Comparison of ENCODE assay signal across 23 cellular contexts in genomic region chr3:72192572-72192971, GRCh38.
A peak's percentile ranks its signal among the peaks of the same experiment; 100 is the strongest.
DNase-seq lines count a peak whose midpoint lies in the region; ATAC-seq, FAIRE-seq and TF ChIP-seq lines count a peak whose summit lies in the region.
"Had no signal": no experiment of that assay in that cellular context is flagged by ENCODE, and none has a peak within 500 bp of the region (broad histone marks: within the 10 kb centered on the region; RNA-seq: fewer than 3 reads in every experiment).

No MANE protein-coding gene starts in this region.

- CTCF ChIA-PET in HepG2 (lab: Yijun Ruan, JAX; ENCODE audit: low intra/inter-chr PET ratio, low total read pairs), result no interaction called here

- intact Hi-C loops in HepG2 (cut with micrococcal nuclease; ENCODE audit: unreplicated experiment), result no loop called here
- intact Hi-C loops in right lobe of liver (cut with DNase I), result no loop called here

- no TSS peak for BruUV-seq in HepG2 (replicated peaks; lab: Mats Ljungman, UMichigan)

- no peak overlapping the region for H3K4me3 ChIP-seq in HepG2 (replicated peaks in 1 of 3; ENCODE audit: insufficient read depth in 1 of 3, low read depth in 2 of 3, low read length in 3 of 3)
- H3K4me3 ChIP-seq in right lobe of liver, result no peak overlapping the region
- no peak overlapping the region for H3K4me3 ChIP-seq in bronchial epithelial cell (ENCODE audit: low read depth, low read length)
- H3K4me3 ChIP-seq in fibroblast of mammary gland (ENCODE audit: control insufficient read depth, low read depth, low read length), result no peak overlapping the region
- H3K4me3 ChIP-seq: BLaER1 treated with 17β-estradiol and CSF1 and Interleukin-3, amounts not matched to agents 10 nM and 100 nM; HAP-1 had no signal

- H4K20me1 ChIP-seq in HepG2 (ENCODE audit: insufficient read depth, low read length), result no peaks in the 10 kb centered on the region
- H4K20me1 ChIP-seq: BLaER1 treated with 17β-estradiol and CSF1 and Interleukin-3, amounts not matched to agents 10 nM and 100 nM had no signal

- no peaks in the 10 kb centered on the region for H3K27me3 ChIP-seq in HepG2 (ENCODE audit: control insufficient read depth in 1 of 2, insufficient read depth in 2 of 2, low read length in 2 of 2)
- no peaks in the 10 kb centered on the region for H3K27me3 ChIP-seq in right lobe of liver
- H3K27me3 ChIP-seq in bronchial epithelial cell (ENCODE audit: control insufficient read depth, insufficient read depth, low read length), result no peaks in the 10 kb centered on the region
- H3K27me3 ChIP-seq: BE2C; BLaER1 treated with 17β-estradiol and CSF1 and Interleukin-3, amounts not matched to agents 10 nM and 100 nM had no signal

- no peak for ATAC-seq in HepG2
- ATAC-seq in right lobe of liver, result no peak

- peaks cover 1% of the 10 kb centered on the region for H3K4me1 ChIP-seq in HepG2 (ENCODE audit: insufficient read depth, low read length)
- peaks cover 0 to 11% (median 5%) of the 10 kb centered on the region in 4 donors for H3K4me1 ChIP-seq in right lobe of liver
- H3K4me1 ChIP-seq: BE2C, HAP-1 had no signal

- POLR2A ChIA-PET in HepG2 (lab: Yijun Ruan, JAX), result no interaction called here

- TF ChIP-seq POLR2A in HepG2 (IDR thresholded peaks at IDR 0.05; ENCODE audit: insufficient read depth in 1 of 2, low read depth in 2 of 2, low read length in 2 of 2) (no peak), right lobe of liver (IDR thresholded peaks at IDR 0.05) (no peak)

- no peak overlapping the region for H2AFZ ChIP-seq in HepG2 (ENCODE audit: low read length)

- H3K4me2 ChIP-seq in HepG2 (ENCODE audit: low read depth, low read length), result no peak overlapping the region
- H3K4me2 ChIP-seq: BLaER1 treated with 17β-estradiol and CSF1 and Interleukin-3, amounts not matched to agents 10 nM and 100 nM had no signal

- no peak for TF ChIP-seq RAD21 in HepG2 (CRISPR knock-in tag; IDR thresholded peaks at IDR 0.05)

- H3K36me3 ChIP-seq in HepG2 (replicated peaks in 1 of 2; ENCODE audit: control insufficient read depth in 1 of 2, insufficient read depth in 2 of 2, low read length in 2 of 2) (no peaks in the 10 kb centered on the region), right lobe of liver (no peaks in the 10 kb centered on the region), bronchial epithelial cell (ENCODE audit: control insufficient read depth, insufficient read depth, low read length) (no peaks in the 10 kb centered on the region)
- H3K36me3 ChIP-seq: BE2C; BLaER1 treated with 17β-estradiol and CSF1 and Interleukin-3, amounts not matched to agents 10 nM and 100 nM; HAP-1 had no signal

- TF ChIP-seq CTCF in HepG2 (CRISPR knock-in tag; IDR thresholded peaks at IDR 0.05) (no peak), right lobe of liver (IDR thresholded peaks at IDR 0.05) (no peak), bronchial epithelial cell (IDR thresholded peaks at IDR 0.05; ENCODE audit: insufficient read depth, low read length, severe bottlenecking) (no peak), fibroblast of mammary gland (conservative IDR thresholded peaks at IDR 0.05; ENCODE audit: control insufficient read depth, insufficient read depth, low read depth, low read length) (no peak)

- no peak for FAIRE-seq in HepG2 (lab: Jason Lieb, UNC)
- no peak for FAIRE-seq in bronchial epithelial cell (lab: Jason Lieb, UNC)
- FAIRE-seq: A204.1, D721Med, GM12891, GM18507, H54 had no signal

- no peak overlapping the region for H3K9ac ChIP-seq in HepG2 (ENCODE audit: insufficient read depth, low read depth, low read length)
- H3K9ac ChIP-seq: BLaER1 treated with 17β-estradiol and CSF1 and Interleukin-3, amounts not matched to agents 10 nM and 100 nM had no signal

- WGBS in HepG2 (ENCODE audit: low lambda C conversion rate), result 10% methylated on average over 3 of the region's 3 CpGs
- WGBS in right lobe of liver (ENCODE audit: insufficient coverage, low coverage, low lambda C conversion rate, missing lambda C conversion rate), result 100% methylated on average over 2 of the region's 3 CpGs

- H3K27ac ChIP-seq in HepG2 (ENCODE audit: extremely low read length, insufficient read depth, low read length) (no peak overlapping the region), right lobe of liver (no peak overlapping the region)
- H3K27ac ChIP-seq: 22Rv1; BLaER1 treated with 17β-estradiol and CSF1 and Interleukin-3, amounts not matched to agents 10 nM and 100 nM had no signal

- peaks cover 8% of the 10 kb centered on the region; the same call in 1 of the 2 replicates for H3K9me3 ChIP-seq in HepG2 (ENCODE audit: low read length)
- H3K9me3 ChIP-seq in right lobe of liver, result no peaks in the 10 kb centered on the region
- H3K9me3 ChIP-seq: BE2C, HAP-1 had no signal

- no peak for DNase-seq in HepG2 (ENCODE audit: low spot score)
- no peak for DNase-seq in right lobe of liver
- DNase-seq in bronchial epithelial cell (ENCODE audit: low read depth), result peak; percentile 22
- DNase-seq in fibroblast of mammary gland (ENCODE audit: low read depth), result peak; percentile 42
- DNase-seq in NCI-H2081 treated with DMSO at 0.1 percent for 48 hours (lab: John Stamatoyannopoulos, UW), result no peak
- DNase-seq in activated CD4-positive, alpha-beta T cell treated with anti-CD3 and anti-CD28 coated beads, Interleukin-2, amount 50 U/mL, for 4 hours, result no peak
- DNase-seq in NCI-H146 treated with DMSO at 0.1 percent for 48 hours (lab: John Stamatoyannopoulos, UW; ENCODE audit: unreplicated experiment), result no peak
- DNase-seq: BE2C; CD4-positive, alpha-beta T cell; CD8-positive, alpha-beta memory T cell; DMS 273 treated with DMSO at 0.1 percent for 48 hours; DMS79; EL; GDM1; GOT3 had no signal

- TF ChIP-seq EP300 in HepG2 (IDR thresholded peaks at IDR 0.05; ENCODE audit: low read depth in 2 of 2, low read length in 2 of 2) (no peak), HepG2 (CRISPR knock-in tag; IDR thresholded peaks at IDR 0.05; ENCODE audit: borderline replicate concordance) (no peak)

- in situ Hi-C loops in HepG2 (cut with HindIII; ENCODE audit: extremely low pct_ligation_motif_present, low pct_unique_long_range_greater_than_20kb), result no loop called here

- no peaks in the 10 kb centered on the region for H3K79me2 ChIP-seq in HepG2 (ENCODE audit: insufficient read depth, low read length)

TF ChIP-seq in HepG2, 621 proteins besides CTCF, POLR2A, EP300 and RAD21:
- TF ChIP-seq ZNF556 (CRISPR knock-in tag; IDR thresholded peaks at IDR 0.05; ENCODE audit: borderline replicate concordance), result no peak
- no peak for TF ChIP-seq ETV6 (CRISPR knock-in tag; conservative IDR thresholded peaks at IDR 0.05)
- TF ChIP-seq ZNF136 (CRISPR knock-in tag; IDR thresholded peaks at IDR 0.05; ENCODE audit: low read depth), result no peak
- peak; percentile 95 for TF ChIP-seq ZNF331 (CRISPR knock-in tag; IDR thresholded peaks at IDR 0.05)
- TF ChIP-seq ZNF512B (CRISPR knock-in tag; IDR thresholded peaks at IDR 0.05; ENCODE audit: borderline replicate concordance), result no peak
- no peak for TF ChIP-seq NR0B2 (CRISPR knock-in tag; IDR thresholded peaks at IDR 0.05)

Comparison
In these comparisons a context has a peak if more than half of its experiments do, and no peak if none do; other contexts are left out.
1. DNase-seq: peak in bronchial epithelial cell (single experiment) and fibroblast of mammary gland (single experiment); none in HepG2 (single experiment), right lobe of liver (0 of 3), NCI-H2081 treated with DMSO at 0.1 percent for 48 hours (single experiment), activated CD4-positive, alpha-beta T cell treated with anti-CD3 and anti-CD28 coated beads, Interleukin-2, amount 50 U/mL, for 4 hours (0 of 2) and NCI-H146 treated with DMSO at 0.1 percent for 48 hours (single experiment).